ENCODE assay signal across 18 cellular contexts in genomic region chr20:59574308-59574707, GRCh38. TPM values are rescaled to one million over a fixed set of nuclear protein-coding genes. Genes with fewer than 3 reads are reported as not detected.
"Had no signal": no experiment of that assay in that cellular context is flagged by ENCODE, and none has a peak within 500 bp of the region (broad histone marks: within the 10 kb centered on the region; RNA-seq: fewer than 3 reads in every experiment).

No MANE protein-coding gene starts in this region.

- H3K27me3 ChIP-seq: testis had no signal

- H3K27ac ChIP-seq: coronary artery, hepatocyte, neutrophil, testis, tibial nerve, upper lobe of right lung had no signal

- H3K27ac Mint-ChIP-seq: naive thymus-derived CD8-positive, alpha-beta T cell; stimulated activated naive B cell treated with anti-CD40 and anti-IgM and Interleukin-4, amounts not matched to agents 10 μg/mL and 1 μg/mL and 100 μg/mL, for 72 hours; stimulated activated naive CD8-positive, alpha-beta T cell treated with anti-CD3 and anti-CD28 coated beads, Interleukin-15, amount 100 ng/mL, for 72 hours had no signal

- H3K9me3 Mint-ChIP-seq: naive thymus-derived CD8-positive, alpha-beta T cell; stimulated activated naive B cell treated with anti-CD40 and anti-IgM and Interleukin-4, amounts not matched to agents 10 μg/mL and 1 μg/mL and 100 μg/mL, for 72 hours; stimulated activated naive CD8-positive, alpha-beta T cell treated with anti-CD3 and anti-CD28 coated beads, Interleukin-15, amount 100 ng/mL, for 72 hours had no signal

- H3K9me3 ChIP-seq: neutrophil, testis, tibial nerve, upper lobe of right lung had no signal

- H3K4me3 Mint-ChIP-seq: naive thymus-derived CD8-positive, alpha-beta T cell; stimulated activated naive B cell treated with anti-CD40 and anti-IgM and Interleukin-4, amounts not matched to agents 10 μg/mL and 1 μg/mL and 100 μg/mL, for 72 hours; stimulated activated naive CD8-positive, alpha-beta T cell treated with anti-CD3 and anti-CD28 coated beads, Interleukin-15, amount 100 ng/mL, for 72 hours had no signal

- DNase-seq: effector CD4-positive, alpha-beta T cell; foreskin melanocyte; left colon; mesendoderm; stimulated activated CD4-positive, alpha-beta T cell treated with anti-CD3 and anti-CD28 coated beads, Interleukin-4, amount 100 ng/mL, for 1 hour; stimulated activated naive B cell treated with anti-CD40 and anti-IgM and Interleukin-4, amounts not matched to agents 10 μg/mL and 1 μg/mL and 100 μg/mL, for 72 hours; stimulated activated naive CD8-positive, alpha-beta T cell treated with anti-CD3 and anti-CD28 coated beads, Interleukin-15, amount 100 ng/mL, for 72 hours; testis; upper lobe of right lung had no signal

- ATAC-seq: left colon; naive thymus-derived CD8-positive, alpha-beta T cell; stimulated activated naive B cell treated with anti-CD40 and anti-IgM and Interleukin-4, amounts not matched to agents 10 μg/mL and 1 μg/mL and 100 μg/mL, for 72 hours; stimulated activated naive CD8-positive, alpha-beta T cell treated with anti-CD3 and anti-CD28 coated beads, Interleukin-15, amount 100 ng/mL, for 72 hours; upper lobe of right lung had no signal

RNA-seq across cellular contexts. Expression of gene PHACTR3, which starts 30.0 kb away (rescaled TPM):
- total RNA-seq: chondrocyte; kidney epithelial cell; naive thymus-derived CD8-positive, alpha-beta T cell; osteocyte; pulmonary artery endothelial cell had no signal
